In the genomic region with DNA sequence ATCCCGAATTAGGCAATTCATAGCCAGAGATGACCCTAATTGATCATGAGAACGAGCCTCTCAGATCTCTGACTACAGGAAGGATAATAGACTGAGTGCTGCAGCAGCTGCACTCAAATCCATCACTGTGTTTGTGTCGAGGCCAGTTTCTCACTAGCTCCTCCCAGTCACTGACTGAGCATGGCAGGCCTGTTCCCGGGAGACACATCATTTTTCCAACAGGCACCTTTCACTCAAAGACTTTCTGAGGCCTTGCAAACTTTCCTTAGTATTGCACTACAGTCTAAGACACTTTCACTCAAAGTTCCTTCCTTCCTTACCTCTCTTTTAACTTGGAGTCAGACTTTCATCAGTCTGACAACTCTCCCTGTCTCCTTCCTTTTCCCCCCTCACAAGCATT, we compare ENCODE assay signal across 1 cellular context.
TF ChIP-seq lines count a peak whose summit lies in the region.

No MANE protein-coding gene starts in this region.

TF ChIP-seq in SK-N-SH treated with all-trans-retinoic acid at 6 μM for 48 hours, 23 proteins besides CTCF, POLR2A, EP300 and RAD21 (continued from another document):
- TF ChIP-seq, protein P1, sequence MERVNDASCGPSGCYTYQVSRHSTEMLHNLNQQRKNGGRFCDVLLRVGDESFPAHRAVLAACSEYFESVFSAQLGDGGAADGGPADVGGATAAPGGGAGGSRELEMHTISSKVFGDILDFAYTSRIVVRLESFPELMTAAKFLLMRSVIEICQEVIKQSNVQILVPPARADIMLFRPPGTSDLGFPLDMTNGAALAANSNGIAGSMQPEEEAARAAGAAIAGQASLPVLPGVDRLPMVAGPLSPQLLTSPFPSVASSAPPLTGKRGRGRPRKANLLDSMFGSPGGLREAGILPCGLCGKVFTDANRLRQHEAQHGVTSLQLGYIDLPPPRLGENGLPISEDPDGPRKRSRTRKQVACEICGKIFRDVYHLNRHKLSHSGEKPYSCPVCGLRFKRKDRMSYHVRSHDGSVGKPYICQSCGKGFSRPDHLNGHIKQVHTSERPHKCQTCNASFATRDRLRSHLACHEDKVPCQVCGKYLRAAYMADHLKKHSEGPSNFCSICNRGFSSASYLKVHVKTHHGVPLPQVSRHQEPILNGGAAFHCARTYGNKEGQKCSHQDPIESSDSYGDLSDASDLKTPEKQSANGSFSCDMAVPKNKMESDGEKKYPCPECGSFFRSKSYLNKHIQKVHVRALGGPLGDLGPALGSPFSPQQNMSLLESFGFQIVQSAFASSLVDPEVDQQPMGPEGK (CRISPR knock-in tag; IDR thresholded peaks at IDR 0.05; ENCODE audit: borderline replicate concordance), result no peak
- TF ChIP-seq ZC3H10 (CRISPR knock-in tag; IDR thresholded peaks at IDR 0.05) (no peak), OSR1 (CRISPR knock-in tag; IDR thresholded peaks at IDR 0.05) (no peak), BACH2 (CRISPR knock-in tag; IDR thresholded peaks at IDR 0.05; ENCODE audit: borderline replicate concordance) (no peak), ZNF70 (CRISPR knock-in tag; IDR thresholded peaks at IDR 0.05) (no peak), ZNF565 (CRISPR knock-in tag; conservative IDR thresholded peaks at IDR 0.05; ENCODE audit: low read depth) (no peak), CSDC2 (CRISPR knock-in tag; IDR thresholded peaks at IDR 0.05) (no peak), ESRRG (CRISPR knock-in tag; IDR thresholded peaks at IDR 0.05) (no peak), GLIS3 (CRISPR knock-in tag; IDR thresholded peaks at IDR 0.05) (no peak), RARB (CRISPR knock-in tag; IDR thresholded peaks at IDR 0.05) (no peak)
- TF ChIP-seq, protein P2, sequence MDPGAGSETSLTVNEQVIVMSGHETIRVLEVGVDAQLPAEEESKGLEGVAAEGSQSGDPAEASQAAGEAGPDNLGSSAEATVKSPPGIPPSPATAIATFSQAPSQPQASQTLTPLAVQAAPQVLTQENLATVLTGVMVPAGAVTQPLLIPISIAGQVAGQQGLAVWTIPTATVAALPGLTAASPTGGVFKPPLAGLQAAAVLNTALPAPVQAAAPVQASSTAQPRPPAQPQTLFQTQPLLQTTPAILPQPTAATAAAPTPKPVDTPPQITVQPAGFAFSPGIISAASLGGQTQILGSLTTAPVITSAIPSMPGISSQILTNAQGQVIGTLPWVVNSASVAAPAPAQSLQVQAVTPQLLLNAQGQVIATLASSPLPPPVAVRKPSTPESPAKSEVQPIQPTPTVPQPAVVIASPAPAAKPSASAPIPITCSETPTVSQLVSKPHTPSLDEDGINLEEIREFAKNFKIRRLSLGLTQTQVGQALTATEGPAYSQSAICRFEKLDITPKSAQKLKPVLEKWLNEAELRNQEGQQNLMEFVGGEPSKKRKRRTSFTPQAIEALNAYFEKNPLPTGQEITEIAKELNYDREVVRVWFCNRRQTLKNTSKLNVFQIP (CRISPR knock-in tag; IDR thresholded peaks at IDR 0.05; ENCODE audit: borderline replicate concordance, low read depth), result no peak
